12 cellular contexts compared by ENCODE assay signal in genomic region chr14:91454155-91454554, GRCh38. TPM values are rescaled to one million over a fixed set of nuclear protein-coding genes. Genes with fewer than 3 reads are reported as not detected.
DNase-seq lines count a peak whose midpoint lies in the region; ATAC-seq lines count a peak whose summit lies in the region.
"Had no signal": no experiment of that assay in that cellular context is flagged by ENCODE, and none has a peak within 500 bp of the region (broad histone marks: within the 10 kb centered on the region; RNA-seq: fewer than 3 reads in every experiment).

No MANE protein-coding gene starts in this region.

- in situ Hi-C loops in ACHN (cut with HindIII; ENCODE audit: low pct_ligation_motif_present, low pct_unique_long_range_greater_than_20kb, low sequenced_read_pairs): no loop called here

- CTCF ChIA-PET in activated naive CD4-positive, alpha-beta T cell treated with anti-CD3 and anti-CD28 coated beads for 36 hours (lab: Charles Lee): interaction anchor here (0.7 to 1.2 kb wide), 4 partner anchors 15 to 205 kb away, joined by 3 read pairs; no protein-coding TSS in a partner anchor
- CTCF ChIA-PET in T-cell (lab: Charles Lee): no interaction called here

- peak overlapping the region; percentile 82 for H3K27ac Mint-ChIP-seq in activated naive CD4-positive, alpha-beta T cell treated with anti-CD3 and anti-CD28 coated beads, Interleukin-2, amount 50 U/mL, for 24 hours
- H3K27ac Mint-ChIP-seq in activated naive CD4-positive, alpha-beta T cell treated with anti-CD3 and anti-CD28 coated beads for 36 hours: no peak overlapping the region
- peak overlapping the region; percentile 59 to 84 for H3K27ac Mint-ChIP-seq in T-cell
- peak overlapping the region; percentile 2 to 68 for H3K27ac Mint-ChIP-seq in effector memory CD8-positive, alpha-beta T cell
- H3K27ac Mint-ChIP-seq in stimulated activated naive CD8-positive, alpha-beta T cell treated with anti-CD3 and anti-CD28 coated beads, Interleukin-15, Interleukin-2, amounts not matched to agents 100 ng/mL and 50 ng/mL, for 24 hours: peak overlapping the region; percentile 78

- POLR2A ChIA-PET in T-cell (lab: Charles Lee): interaction anchor here in 1 of 2 donors (0.5 kb wide), 1 partner anchor 94 kb away, joined by 4 read pairs; no protein-coding TSS in a partner anchor

- intact Hi-C loops in activated naive CD4-positive, alpha-beta T cell treated with anti-CD3 and anti-CD28 coated beads for 36 hours (cut with micrococcal nuclease): loop anchor here (5.0 kb wide), 1 partner anchor 53 kb away; no protein-coding TSS in a partner anchor

- peak overlapping the region; percentile 21 for H3K4me3 Mint-ChIP-seq in activated naive CD4-positive, alpha-beta T cell treated with anti-CD3 and anti-CD28 coated beads, Interleukin-2, amount 50 U/mL, for 24 hours
- no peak overlapping the region for H3K4me3 Mint-ChIP-seq in activated naive CD4-positive, alpha-beta T cell treated with anti-CD3 and anti-CD28 coated beads for 36 hours
- H3K4me3 Mint-ChIP-seq in T-cell: no peak overlapping the region
- H3K4me3 Mint-ChIP-seq in effector memory CD8-positive, alpha-beta T cell: no peak overlapping the region
- peak overlapping the region; percentile 12 for H3K4me3 Mint-ChIP-seq in stimulated activated naive CD8-positive, alpha-beta T cell treated with anti-CD3 and anti-CD28 coated beads, Interleukin-15, Interleukin-2, amounts not matched to agents 100 ng/mL and 50 ng/mL, for 24 hours

- peaks cover 11% of the 10 kb centered on the region for H3K36me3 Mint-ChIP-seq in activated naive CD4-positive, alpha-beta T cell treated with anti-CD3 and anti-CD28 coated beads, Interleukin-2, amount 50 U/mL, for 24 hours
- peaks cover 24% of the 10 kb centered on the region for H3K36me3 Mint-ChIP-seq in activated naive CD4-positive, alpha-beta T cell treated with anti-CD3 and anti-CD28 coated beads for 36 hours (ENCODE audit: low read depth)
- H3K36me3 Mint-ChIP-seq in T-cell: peaks cover 12% of the 10 kb centered on the region
- peaks cover 46% of the 10 kb centered on the region for H3K36me3 Mint-ChIP-seq in effector memory CD8-positive, alpha-beta T cell (ENCODE audit: insufficient read depth)
- H3K36me3 Mint-ChIP-seq in stimulated activated naive CD8-positive, alpha-beta T cell treated with anti-CD3 and anti-CD28 coated beads, Interleukin-15, Interleukin-2, amounts not matched to agents 100 ng/mL and 50 ng/mL, for 24 hours (ENCODE audit: low read depth): peaks cover 40% of the 10 kb centered on the region

- no peak for DNase-seq in activated naive CD4-positive, alpha-beta T cell treated with anti-CD3 and anti-CD28 coated beads for 36 hours
- DNase-seq in T-cell (no peak), ACHN (no peak), mesenteric fat pad (ENCODE audit: low spot score) (no peak), H4 (ENCODE audit: low spot score) (no peak)
- no peak for DNase-seq in effector memory CD8-positive, alpha-beta T cell
- DNase-seq: Karpas-422, NCI-H1105 treated with DMSO at 0.1 percent for 48 hours, NCI-H187, PC-3 had no signal

- ATAC-seq in T-cell (replicated peaks in 1 of 4): no peak
- no peak for ATAC-seq in effector memory CD8-positive, alpha-beta T cell (replicated peaks)
- ATAC-seq: PC-3 had no signal

- peaks cover 43% of the 10 kb centered on the region for H3K4me1 Mint-ChIP-seq in activated naive CD4-positive, alpha-beta T cell treated with anti-CD3 and anti-CD28 coated beads, Interleukin-2, amount 50 U/mL, for 24 hours
- peaks cover 28% of the 10 kb centered on the region for H3K4me1 Mint-ChIP-seq in activated naive CD4-positive, alpha-beta T cell treated with anti-CD3 and anti-CD28 coated beads for 36 hours (ENCODE audit: low read depth)
- H3K4me1 Mint-ChIP-seq in T-cell: peaks cover 24 to 29% (median 28%) of the 10 kb centered on the region in 3 donors
- H3K4me1 Mint-ChIP-seq in effector memory CD8-positive, alpha-beta T cell (ENCODE audit: low read depth in 2 of 2): no peaks in the 10 kb centered on the region
- peaks cover 25% of the 10 kb centered on the region for H3K4me1 Mint-ChIP-seq in stimulated activated naive CD8-positive, alpha-beta T cell treated with anti-CD3 and anti-CD28 coated beads, Interleukin-15, Interleukin-2, amounts not matched to agents 100 ng/mL and 50 ng/mL, for 24 hours (ENCODE audit: low read depth)

- H3K27me3 Mint-ChIP-seq in activated naive CD4-positive, alpha-beta T cell treated with anti-CD3 and anti-CD28 coated beads, Interleukin-2, amount 50 U/mL, for 24 hours: no peaks in the 10 kb centered on the region
- H3K27me3 Mint-ChIP-seq in activated naive CD4-positive, alpha-beta T cell treated with anti-CD3 and anti-CD28 coated beads for 36 hours (ENCODE audit: low read depth): no peaks in the 10 kb centered on the region
- H3K27me3 Mint-ChIP-seq in T-cell: no peaks in the 10 kb centered on the region
- H3K27me3 Mint-ChIP-seq in effector memory CD8-positive, alpha-beta T cell: no peaks in the 10 kb centered on the region
- no peaks in the 10 kb centered on the region for H3K27me3 Mint-ChIP-seq in stimulated activated naive CD8-positive, alpha-beta T cell treated with anti-CD3 and anti-CD28 coated beads, Interleukin-15, Interleukin-2, amounts not matched to agents 100 ng/mL and 50 ng/mL, for 24 hours

- no peaks in the 10 kb centered on the region for H3K9me3 Mint-ChIP-seq in activated naive CD4-positive, alpha-beta T cell treated with anti-CD3 and anti-CD28 coated beads, Interleukin-2, amount 50 U/mL, for 24 hours
- H3K9me3 Mint-ChIP-seq in activated naive CD4-positive, alpha-beta T cell treated with anti-CD3 and anti-CD28 coated beads for 36 hours: no peaks in the 10 kb centered on the region
- H3K9me3 Mint-ChIP-seq in T-cell: peaks cover 0 to 4% (median 0%) of the 10 kb centered on the region in 3 donors
- no peaks in the 10 kb centered on the region for H3K9me3 Mint-ChIP-seq in effector memory CD8-positive, alpha-beta T cell
- no peaks in the 10 kb centered on the region for H3K9me3 Mint-ChIP-seq in stimulated activated naive CD8-positive, alpha-beta T cell treated with anti-CD3 and anti-CD28 coated beads, Interleukin-15, Interleukin-2, amounts not matched to agents 100 ng/mL and 50 ng/mL, for 24 hours

RNA-seq across cellular contexts. Expression of gene CCDC88C, which starts 36.5 kb away (rescaled TPM):
- 10 to 100 TPM; 76.0 to 83.3 TPM for total RNA-seq in activated naive CD4-positive, alpha-beta T cell treated with anti-CD3 and anti-CD28 coated beads for 36 hours
- 100 to 1,000 TPM; 260 to 368 (median 275) TPM for total RNA-seq in T-cell
- 17.4 TPM for total RNA-seq in mesenteric fat pad
- 2.3 and 2.4 TPM in 2 replicates for total RNA-seq in H4 (2014; rRNA removed; shearing (Covaris generic))

RNA-seq across cellular contexts. Expression of gene PPP4R3A, which starts 56.0 kb away (rescaled TPM):
- 100 to 1,000 TPM; 114 to 118 TPM for total RNA-seq in activated naive CD4-positive, alpha-beta T cell treated with anti-CD3 and anti-CD28 coated beads for 36 hours
- 100 to 1,000 TPM; 158 to 200 (median 169) TPM for total RNA-seq in T-cell
- total RNA-seq in mesenteric fat pad: 64.4 TPM
- 24.2 and 25.7 TPM in 2 replicates for total RNA-seq in H4 (2014; rRNA removed; shearing (Covaris generic))

Comparison
In these comparisons a context has a peak if more than half of its experiments do, and no peak if none do; other contexts are left out.
1. H3K4me3 Mint-ChIP-seq: peak in activated naive CD4-positive, alpha-beta T cell treated with anti-CD3 and anti-CD28 coated beads, Interleukin-2, amount 50 U/mL, for 24 hours (single experiment) and stimulated activated naive CD8-positive, alpha-beta T cell treated with anti-CD3 and anti-CD28 coated beads, Interleukin-15, Interleukin-2, amounts not matched to agents 100 ng/mL and 50 ng/mL, for 24 hours (single experiment); none in activated naive CD4-positive, alpha-beta T cell treated with anti-CD3 and anti-CD28 coated beads for 36 hours (single experiment), T-cell (0 of 3) and effector memory CD8-positive, alpha-beta T cell (0 of 2).